In the genomic region with DNA sequence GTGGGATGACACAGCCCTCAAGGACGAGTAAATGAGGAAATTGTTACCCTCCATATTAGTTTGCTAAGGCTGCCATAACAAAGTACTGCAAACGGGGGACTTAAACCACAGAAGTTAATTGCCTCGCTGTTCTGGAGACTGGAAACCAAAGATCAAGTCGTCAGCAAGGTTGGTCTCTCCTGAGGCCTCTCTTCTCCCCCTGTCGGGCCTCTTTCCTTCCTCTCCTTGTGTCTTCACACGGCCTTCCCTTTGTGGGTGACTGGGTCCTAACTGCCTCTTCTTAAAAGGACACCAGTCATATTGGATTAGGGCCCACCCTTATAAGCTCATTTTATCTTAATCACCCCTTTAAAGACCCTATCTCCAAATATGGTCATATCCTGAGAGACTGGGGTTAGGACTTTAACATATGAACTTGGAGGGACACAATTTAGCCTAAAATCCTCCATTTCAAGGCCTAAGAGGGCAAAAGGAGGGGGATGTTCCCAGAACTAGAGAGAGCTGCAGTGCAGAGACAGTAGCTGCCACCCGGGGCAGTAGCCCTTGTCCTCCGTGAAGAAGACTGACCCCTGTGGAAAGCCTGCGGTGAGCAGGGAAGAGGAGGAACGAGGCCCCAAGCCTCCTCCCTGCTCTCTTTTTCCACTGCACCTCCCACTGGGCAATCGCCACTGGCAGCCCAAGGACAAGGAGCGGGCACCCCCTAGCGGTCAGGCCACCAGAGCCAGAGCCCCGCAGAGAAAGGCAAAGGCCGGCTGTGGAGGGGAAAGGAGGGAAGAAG, we compare ENCODE assay signal across 8 cellular contexts. TPM values are rescaled to one million over a fixed set of nuclear protein-coding genes. Genes with fewer than 3 reads are reported as not detected.
DNase-seq lines count a peak whose midpoint lies in the region; ATAC-seq and TF ChIP-seq lines count a peak whose summit lies in the region.

No MANE protein-coding gene starts in this region.

- no peak for DNase-seq in AG04449 (ENCODE audit: low read depth, low spot score)
- peak; percentile 63 for DNase-seq in NCI-H460 (ENCODE audit: extremely low read depth, low read depth)
- DNase-seq in activated CD4-positive, alpha-beta T cell treated with anti-CD3 and anti-CD28 coated beads, Interleukin-2, amount 50 U/mL, for 1 hour, result peak; percentile 63
- peak; percentile 92 for DNase-seq in ecto neural progenitor cell (ENCODE audit: low spot score)
- DNase-seq in lung (ENCODE audit: low spot score), result peak; percentile 82
- DNase-seq in stimulated activated CD8-positive, alpha-beta memory T cell treated with anti-CD3 and anti-CD28 coated beads, Interleukin-15, amount 100 ng/mL, for 1 hour (ENCODE audit: low read depth), result peak; percentile 39

- 15 to 20% methylated on average over 15 of the region's 15 CpGs for WGBS in lung, 2 donors

- H3K27me3 ChIP-seq in lung (ENCODE audit: control insufficient read depth, insufficient read depth), result no peaks in the 10 kb centered on the region

- H3K9me3 ChIP-seq in lung (ENCODE audit: control insufficient read depth in 2 of 2, insufficient read depth in 1 of 2, low read length in 1 of 2), result no peaks in the 10 kb centered on the region

- POLR2A ChIA-PET in AG04449 (lab: Yijun Ruan, JAX), result no interaction called here

- no peaks in the 10 kb centered on the region for H3K36me3 ChIP-seq in lung (ENCODE audit: control insufficient read depth in 2 of 2, insufficient read depth in 2 of 2, low read length in 2 of 2)

- H3K4me3 ChIP-seq in AG04449 (ENCODE audit: low read depth, low read length) (no peak overlapping the region), lung (no peak overlapping the region)

- H3K27ac ChIP-seq in lung (ENCODE audit: low read depth in 1 of 2, low read length in 1 of 2), result no peak overlapping the region

- peaks cover 0 to 2% of the 10 kb centered on the region in 2 donors for H3K4me1 ChIP-seq in lung (ENCODE audit: control insufficient read depth in 2 of 2, insufficient read depth in 2 of 2, low read length in 2 of 2)

- CTCF ChIA-PET in AG04449 (lab: Yijun Ruan, JAX), result interaction anchor here (0.6 to 3.0 kb wide), 4 partner anchors 8 to 556 kb away, joined by 3 to 11 read pairs (median 6); no protein-coding TSS in a partner anchor

- ATAC-seq in GM18858 (IDR thresholded peaks at IDR 0.05; ENCODE audit: unreplicated experiment) (peak; percentile 68), HG03060 (IDR thresholded peaks at IDR 0.05; ENCODE audit: low read depth, unreplicated experiment) (peak; percentile 77), lung (ENCODE audit: insufficient read depth, low FRiP score) (peak; percentile 87)

- TF ChIP-seq CTCF in AG04449 (IDR thresholded peaks at IDR 0.05; ENCODE audit: insufficient read depth, low read length, missing control alignments) (peak; percentile 90), lung (IDR thresholded peaks at IDR 0.05; ENCODE audit: control extremely low read depth, extremely low read depth) (peak; percentile 45)

RNA-seq across cellular contexts. Expression of a gene that starts 35.0 kb away (rescaled TPM):
- not detected in 2 replicates for total RNA-seq in NCI-H460 (2014; rRNA removed; shearing (Covaris generic))
- polyA plus RNA-seq in NCI-H460 (2014; cell fraction: nucleus; rRNA removed), result not detected in 2 replicates
- 10 to 100 TPM; 14.2 to 29.8 TPM for total RNA-seq in lung
- 10 to 100 TPM; 13.0 to 17.1 TPM for polyA plus RNA-seq in lung

RNA-seq across cellular contexts. Expression of a gene that starts 52.9 kb away (rescaled TPM):
- 23.7 and 25.2 TPM in 2 replicates for total RNA-seq in NCI-H460 (2014; rRNA removed; shearing (Covaris generic))
- 36.2 and 41.1 TPM in 2 replicates for polyA plus RNA-seq in NCI-H460 (2014; cell fraction: nucleus; rRNA removed)
- total RNA-seq in lung, result 10 to 100 TPM in 1 of 2 donors, 1 to 10 TPM in 1; 6.7 to 17.6 TPM
- polyA plus RNA-seq in lung, result 10 to 100 TPM in 1 of 2 donors, 1 to 10 TPM in 1; 9.3 to 17.7 TPM

RNA-seq across cellular contexts. Expression of a gene that starts 53.0 kb away (rescaled TPM):
- 69.5 and 88.2 TPM in 2 replicates for total RNA-seq in NCI-H460 (2014; rRNA removed; shearing (Covaris generic))
- 45.1 and 88.9 TPM in 2 replicates for polyA plus RNA-seq in NCI-H460 (2014; cell fraction: nucleus; rRNA removed)
- total RNA-seq in lung, result 100 to 1,000 TPM in 1 of 2 donors, 10 to 100 TPM in 1; 85.0 to 115 TPM
- 10 to 100 TPM; 31.0 to 59.3 TPM for polyA plus RNA-seq in lung

Comparison
In these comparisons a context has a peak if more than half of its experiments do, and no peak if none do; other contexts are left out.
1. RNA of a gene that starts 35.0 kb away (total RNA-seq): 14.2 to 29.8 TPM in lung; not detected in NCI-H460; every median in the first group is over 10 times any median in the second.
2. Peak in every context shown above with its lines, with median percentiles within 50 percentile points of each other: ATAC-seq.